In genomic region chr11:68335693-68336092, GRCh38 we compare ENCODE assay signal across 1 cellular context.
TF ChIP-seq lines count a peak whose summit lies in the region.

No MANE protein-coding gene starts in this region.

TF ChIP-seq in WTC11, 78 proteins besides CTCF, POLR2A, EP300 and RAD21 (continued from another document):
- no peak for TF ChIP-seq ATF2 (CRISPR knock-in tag; IDR thresholded peaks at IDR 0.05; ENCODE audit: borderline replicate concordance, low read depth)
